In the genomic region with DNA sequence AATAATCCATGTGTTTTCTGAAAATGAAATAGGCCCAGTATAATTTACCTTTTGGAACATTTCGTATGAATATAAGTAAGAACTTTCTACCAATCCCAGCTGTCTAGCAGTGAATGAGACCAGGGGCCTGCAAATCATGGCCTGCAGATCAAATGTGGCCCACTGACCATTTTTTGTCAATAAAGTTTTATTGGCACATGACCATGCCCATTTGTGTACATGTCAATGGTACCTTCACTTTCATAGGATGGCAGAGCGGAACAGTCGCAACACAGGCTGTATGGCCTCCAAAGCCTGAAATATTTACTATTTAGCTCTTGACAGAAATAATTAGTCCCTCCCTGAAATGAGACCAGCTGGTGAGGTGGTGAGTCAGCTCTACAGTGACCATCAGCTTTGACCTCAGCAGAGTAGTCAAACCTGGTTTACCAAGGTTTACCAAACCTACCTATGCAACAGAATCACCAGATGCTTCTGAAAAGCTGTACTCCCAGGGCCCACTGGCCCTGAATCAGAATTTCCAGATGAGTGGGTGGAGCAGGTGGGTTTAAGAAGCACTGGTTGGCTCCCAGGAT, we compare ENCODE assay signal across 18 cellular contexts. TPM values are rescaled to one million over a fixed set of nuclear protein-coding genes. Genes with fewer than 3 reads are reported as not detected.
A peak's percentile ranks its signal among the peaks of the same experiment; 100 is the strongest.
DNase-seq lines count a peak whose midpoint lies in the region; ATAC-seq and FAIRE-seq lines count a peak whose summit lies in the region.
"Had no signal": no experiment of that assay in that cellular context is flagged by ENCODE, and none has a peak within 500 bp of the region (broad histone marks: within the 10 kb centered on the region; RNA-seq: fewer than 3 reads in every experiment).

No MANE protein-coding gene starts in this region.

- DNase-seq in SIG-M5 treated with dmso at 0.1 percent for 504 hours (lab: John Stamatoyannopoulos, UW; ENCODE audit: unreplicated experiment) (peak; percentile 49), SIG-M5 (lab: John Stamatoyannopoulos, UW) (no peak), RCC 7860 (ENCODE audit: low spot score) (peak; percentile 41), ecto neural progenitor cell (ENCODE audit: low spot score) (peak; percentile 16), SK-N-DZ (ENCODE audit: low spot score) (no peak), NCI-H510A treated with DMSO at 0.1 percent for 48 hours (lab: John Stamatoyannopoulos, UW) (no peak), amygdala (lab: John Stamatoyannopoulos, UW) (no peak)
- DNase-seq: 8988T, C1 segment of cervical spinal cord, DMS 273 treated with DMSO at 0.1 percent for 48 hours, EL, NCI-H1417, NCI-H1930, NCI-H2171, NCI-H446 treated with DMSO at 0.1 percent for 48 hours, NCI-H774, T-helper 1 cell had no signal

- no peak for ATAC-seq in HG02885 (IDR thresholded peaks at IDR 0.05; ENCODE audit: poor library complexity, unreplicated experiment)

- no peak for FAIRE-seq in RCC 7860 (lab: Jason Lieb, UNC)

RNA-seq across cellular contexts. Expression of a gene that starts 13.8 kb away (rescaled TPM):
- not detected in 2 replicates for polyA plus RNA-seq in SK-N-DZ (2014; cell fraction: cytosol; rRNA removed)
- polyA plus RNA-seq in SK-N-DZ (2014; cell fraction: nucleus; rRNA removed), result not detected in 2 replicates

Comparison
In these comparisons a context has a peak if more than half of its experiments do, and no peak if none do; other contexts are left out.
1. DNase-seq: peak in SIG-M5 treated with dmso at 0.1 percent for 504 hours (single experiment), RCC 7860 (single experiment) and ecto neural progenitor cell (single experiment); none in SIG-M5 (single experiment), SK-N-DZ (single experiment), NCI-H510A treated with DMSO at 0.1 percent for 48 hours (single experiment) and amygdala (0 of 56).